Comparison of ENCODE assay signal across 9 cellular contexts in genomic region chr1:14617791-14618190, GRCh38. TPM values are rescaled to one million over a fixed set of nuclear protein-coding genes. Genes with fewer than 3 reads are reported as not detected.
"Had no signal": no experiment of that assay in that cellular context is flagged by ENCODE, and none has a peak within 500 bp of the region (broad histone marks: within the 10 kb centered on the region; RNA-seq: fewer than 3 reads in every experiment).

No MANE protein-coding gene starts in this region.

- FAIRE-seq: HepG2, HTR-8/SVneo, K562 had no signal

- DNase-seq: IMR-90, KBM-7, KG1 had no signal

- H3K27ac ChIP-seq: HL-60, KMS-11 had no signal

- ATAC-seq: HepG2, K562 had no signal

- H3K4me3 ChIP-seq: K562 had no signal

RNA-seq across cellular contexts. Expression of gene KAZN, which starts 19.3 kb away (rescaled TPM):
- polyA plus RNA-seq: IgD-negative memory B cell had no signal
